24 cellular contexts compared by ENCODE assay signal in the genomic region with DNA sequence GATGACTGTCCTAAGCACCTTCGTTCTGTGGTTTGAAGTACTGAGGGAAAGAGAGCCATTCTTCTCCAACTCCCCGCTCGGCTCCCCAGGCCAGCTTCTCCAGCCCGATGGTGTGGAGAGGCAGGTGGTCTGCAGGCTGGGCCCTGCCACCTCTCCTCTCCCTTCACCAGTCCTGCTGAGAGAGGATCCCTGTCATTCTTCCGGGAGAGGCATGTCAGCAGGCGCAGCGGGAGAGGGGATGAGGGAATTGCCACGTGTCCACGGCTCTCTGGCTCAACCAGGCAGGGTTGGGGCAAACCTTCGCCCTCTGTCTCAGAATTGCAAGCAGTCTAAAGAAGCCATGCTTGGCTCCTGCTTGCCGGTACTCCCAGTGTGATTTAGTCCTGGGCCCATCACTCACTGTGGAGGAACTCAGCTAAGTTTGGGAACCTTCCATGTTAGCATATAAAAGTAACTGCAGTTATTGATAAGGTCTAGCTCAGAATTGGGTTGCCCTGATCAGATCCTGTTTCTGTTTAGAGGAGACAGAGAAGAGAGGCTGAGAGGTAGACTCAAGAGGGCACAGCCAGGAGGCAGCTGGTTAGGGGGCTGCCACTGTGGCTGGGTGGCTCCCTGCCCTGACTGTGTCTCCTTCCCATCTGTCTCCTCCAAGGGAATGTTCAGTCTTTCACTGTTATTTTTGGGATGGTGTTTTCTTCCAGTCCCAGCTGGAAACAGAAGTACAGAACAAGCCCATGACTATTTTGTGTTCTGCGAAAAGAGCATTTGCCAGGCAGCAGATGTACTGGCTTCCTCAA. TPM values are rescaled to one million over a fixed set of nuclear protein-coding genes. Genes with fewer than 3 reads are reported as not detected.
DNase-seq lines count a peak whose midpoint lies in the region; ATAC-seq, FAIRE-seq and TF ChIP-seq lines count a peak whose summit lies in the region.
"Had no signal": no experiment of that assay in that cellular context is flagged by ENCODE, and none has a peak within 500 bp of the region (broad histone marks: within the 10 kb centered on the region; RNA-seq: fewer than 3 reads in every experiment).

No MANE protein-coding gene starts in this region.

- H3K9me3 Mint-ChIP-seq in stimulated activated effector memory CD8-positive, alpha-beta T cell treated with anti-CD3 and anti-CD28 coated beads, Interleukin-12 subunit alpha, Interleukin-12 subunit beta, amount 100 ng/mL, for 72 hours, result no peaks in the 10 kb centered on the region
- H3K9me3 Mint-ChIP-seq: nephron; stimulated activated naive B cell treated with anti-CD40 and anti-IgM and Interleukin-4, amounts not matched to agents 10 μg/mL and 1 μg/mL and 100 μg/mL, for 72 hours had no signal

- H3K23ac ChIP-seq in IMR-90 (ENCODE audit: low read depth, low read length), result no peak overlapping the region

- dilution Hi-C loops in IMR-90 (cut with HindIII; ENCODE audit: low sequenced_read_pairs, unreplicated experiment), result no loop called here

- H2BK15ac ChIP-seq in IMR-90 (ENCODE audit: low read depth, low read length), result no peak overlapping the region

- H3K4me3 Mint-ChIP-seq in stimulated activated effector memory CD8-positive, alpha-beta T cell treated with anti-CD3 and anti-CD28 coated beads, Interleukin-12 subunit alpha, Interleukin-12 subunit beta, amount 100 ng/mL, for 72 hours, result no peak overlapping the region
- H3K4me3 Mint-ChIP-seq: activated CD8-positive, alpha-beta T cell treated with anti-CD3 and anti-CD28 coated beads, Interleukin-2, amount 10 ng/mL, durations not matched to agents 7 days and 5 days; nephron; stimulated activated naive B cell treated with anti-CD40 and anti-IgM and Interleukin-4, amounts not matched to agents 10 μg/mL and 1 μg/mL and 100 μg/mL, for 72 hours had no signal

- no peak for TF ChIP-seq RAD21 in IMR-90 (IDR thresholded peaks at IDR 0.05; ENCODE audit: low read length)

- no TSS peak for BruUV-seq in IMR-90 (replicated peaks; lab: Mats Ljungman, UMichigan)

- H3K27ac ChIP-seq in IMR-90 (ENCODE audit: insufficient read depth, low read length) (no peak overlapping the region), kidney (ENCODE audit: low read depth in 2 of 2, low read length in 2 of 2) (no peak overlapping the region)
- H3K27ac ChIP-seq: body of pancreas, HL-60, transverse colon had no signal

- no peak overlapping the region for H4K8ac ChIP-seq in IMR-90 (ENCODE audit: low read depth in 2 of 2, low read length in 2 of 2)

- H3K14ac ChIP-seq in IMR-90 (replicated peaks; ENCODE audit: low read depth, low read length), result no peak overlapping the region

- 100% methylated on average over 1 of the region's 12 CpGs; no CpG with 5 or more reads in 1 of the 2 experiments for WGBS in IMR-90 (ENCODE audit: extremely low coverage in 2 of 2, insufficient read length in 1 of 2), 2 experiments

- peaks cover 61% of the 10 kb centered on the region for H4K20me1 ChIP-seq in IMR-90 (ENCODE audit: insufficient read depth, low read length)

- no peak overlapping the region for H2BK5ac ChIP-seq in IMR-90 (ENCODE audit: low read depth, low read length, poor library complexity, severe bottlenecking)

- peak overlapping the region; percentile 23 for H3K27ac Mint-ChIP-seq in stimulated activated effector memory CD8-positive, alpha-beta T cell treated with anti-CD3 and anti-CD28 coated beads, Interleukin-12 subunit alpha, Interleukin-12 subunit beta, amount 100 ng/mL, for 72 hours
- H3K27ac Mint-ChIP-seq: stimulated activated naive B cell treated with anti-CD40 and anti-IgM and Interleukin-4, amounts not matched to agents 10 μg/mL and 1 μg/mL and 100 μg/mL, for 72 hours had no signal

- peak; percentile 50 for DNase-seq in activated effector memory CD4-positive, alpha-beta T cell treated with anti-CD3 and anti-CD28 coated beads, Interleukin-2, amount 50 U/mL, for 16 hours
- DNase-seq in activated effector memory CD4-positive, alpha-beta T cell treated with Interleukin-2 at 50 U/mL for 16 hours, result no peak
- DNase-seq in IMR-90 (no peak), islet precursor cell (peak; percentile 43), RPMI8226 (no peak), COLO668 (lab: John Stamatoyannopoulos, UW; ENCODE audit: unreplicated experiment) (no peak), kidney (no peak)
- DNase-seq in stimulated activated effector memory CD8-positive, alpha-beta T cell treated with anti-CD3 and anti-CD28 coated beads, Interleukin-12 subunit alpha, Interleukin-12 subunit beta, amount 100 ng/mL, for 72 hours (ENCODE audit: low spot score in 2 of 2), result no peak
- DNase-seq: activated gamma-delta T cell treated with Interleukin-2 at 50 U/mL for 16 hours; body of pancreas; Caco-2; mammary epithelial cell; NCI-H1930; NCI-H510A; stimulated activated naive B cell treated with anti-CD40 and anti-IgM and Interleukin-4, amounts not matched to agents 10 μg/mL and 1 μg/mL and 100 μg/mL, for 72 hours; transverse colon had no signal

- H3K79me1 ChIP-seq in IMR-90 (ENCODE audit: low read depth in 1 of 2, low read length in 2 of 2), result peaks cover 27 to 85% of the 10 kb centered on the region in 2 experiments

- H4K5ac ChIP-seq in IMR-90 (ENCODE audit: low read depth, low read length), result no peak overlapping the region

- peaks cover 22% of the 10 kb centered on the region; the same call in 1 of the 2 replicates for H3K9me1 ChIP-seq in IMR-90 (ENCODE audit: insufficient read depth, low read length)

- H3K4me1 ChIP-seq in IMR-90 (ENCODE audit: control insufficient read depth, insufficient read depth, low read length) (peaks cover 16% of the 10 kb centered on the region), kidney (ENCODE audit: control insufficient read depth in 1 of 2, insufficient read depth in 1 of 2, low read depth in 1 of 2, low read length in 2 of 2) (peaks cover 0 to 3% of the 10 kb centered on the region in 2 donors)
- H3K4me1 ChIP-seq: body of pancreas, Caco-2 had no signal

- 0 out of 2 replicates have a peak overlapping the region, but pooled peaks have one; percentile 9 for H3K4ac ChIP-seq in IMR-90 (ENCODE audit: low read depth, low read length)

- CTCF ChIA-PET in IMR-90 (lab: Yijun Ruan, JAX), result no interaction called here

- H3K9me3 ChIP-seq in IMR-90 (ENCODE audit: control insufficient read depth, insufficient read depth, low read length) (no peaks in the 10 kb centered on the region), kidney (ENCODE audit: control insufficient read depth in 1 of 2, low read length in 2 of 2) (no peaks in the 10 kb centered on the region)
- H3K9me3 ChIP-seq: body of pancreas, Caco-2, transverse colon had no signal

- no peak overlapping the region for H3K56ac ChIP-seq in IMR-90 (ENCODE audit: extremely low read depth, insufficient read depth, low read length)

- H3K4me2 ChIP-seq in IMR-90 (ENCODE audit: low read depth, low read length), result no peak overlapping the region

- POLR2A ChIA-PET in IMR-90 (lab: Charles Lee; ENCODE audit: unreplicated experiment), result no interaction called here

- H3K4me1 Mint-ChIP-seq in stimulated activated effector memory CD8-positive, alpha-beta T cell treated with anti-CD3 and anti-CD28 coated beads, Interleukin-12 subunit alpha, Interleukin-12 subunit beta, amount 100 ng/mL, for 72 hours, result peaks cover 69% of the 10 kb centered on the region

- H2BK120ac ChIP-seq in IMR-90 (ENCODE audit: low read depth, low read length), result no peak overlapping the region

- ATAC-seq in IMR-90 (ENCODE audit: low read depth), result no peak
- no peak for ATAC-seq in stimulated activated effector memory CD8-positive, alpha-beta T cell treated with anti-CD3 and anti-CD28 coated beads, Interleukin-12 subunit alpha, Interleukin-12 subunit beta, amount 100 ng/mL, for 72 hours
- ATAC-seq: body of pancreas; HCT116; K562; stimulated activated naive B cell treated with anti-CD40 and anti-IgM and Interleukin-4, amounts not matched to agents 10 μg/mL and 1 μg/mL and 100 μg/mL, for 72 hours had no signal

- in situ Hi-C loops in IMR-90 (cut with MboI; ENCODE audit: low sequenced_read_pairs), result no loop called here

- H3K9ac ChIP-seq in IMR-90 (ENCODE audit: low read depth, low read length) (no peak overlapping the region), kidney (ENCODE audit: low read length in 2 of 2) (no peak overlapping the region)

- peaks cover 2% of the 10 kb centered on the region; the same call in 1 of the 2 replicates for H3K36me3 ChIP-seq in IMR-90 (ENCODE audit: control insufficient read depth, insufficient read depth, low read length)
- no peaks in the 10 kb centered on the region for H3K36me3 ChIP-seq in kidney (ENCODE audit: control insufficient read depth in 1 of 2, insufficient read depth in 2 of 2, low read length in 2 of 2)
- H3K36me3 ChIP-seq: transverse colon had no signal

- H2AK5ac ChIP-seq in IMR-90 (ENCODE audit: low read depth, low read length), result no peak overlapping the region

- no peak overlapping the region; the same call in 1 of the 2 replicates for H2BK20ac ChIP-seq in IMR-90 (ENCODE audit: low read depth, low read length)

- FAIRE-seq in kidney (lab: Jason Lieb, UNC), result no peak
- FAIRE-seq: colon, endometrium, islet of Langerhans, K562 had no signal

- H4K91ac ChIP-seq in IMR-90 (ENCODE audit: insufficient read depth, low read depth, low read length), result no peak overlapping the region

- H2AK9ac ChIP-seq in IMR-90 (replicated peaks; ENCODE audit: low read depth, low read length, poor library complexity), result no peak overlapping the region

- no peak overlapping the region for H3K18ac ChIP-seq in IMR-90 (ENCODE audit: low read depth, low read length)

- no peak overlapping the region for H2AFZ ChIP-seq in IMR-90 (replicated peaks; ENCODE audit: low read length, poor library complexity)

- intact Hi-C loops in IMR-90 (cut with micrococcal nuclease), result no loop called here
- intact Hi-C loops in kidney (cut with DNase I), result no loop called here

- H3K36me3 Mint-ChIP-seq in stimulated activated effector memory CD8-positive, alpha-beta T cell treated with anti-CD3 and anti-CD28 coated beads, Interleukin-12 subunit alpha, Interleukin-12 subunit beta, amount 100 ng/mL, for 72 hours, result peaks cover under 1% of the 10 kb centered on the region

- no peak for TF ChIP-seq POLR2A in IMR-90 (IDR thresholded peaks at IDR 0.05; ENCODE audit: low read depth, low read length)

- H3K4me3 ChIP-seq in IMR-90 (ENCODE audit: insufficient read depth, low read depth, low read length) (no peak overlapping the region), kidney (ENCODE audit: low read length in 2 of 2) (no peak overlapping the region)
- H3K4me3 ChIP-seq: body of pancreas, K562, transverse colon had no signal

- TF ChIP-seq CTCF in IMR-90 (conservative IDR thresholded peaks at IDR 0.05; ENCODE audit: low read depth, low read length) (no peak), kidney (IDR thresholded peaks at IDR 0.05; ENCODE audit: borderline replicate concordance, extremely low read depth, insufficient read depth) (no peak)

- H3K27me3 ChIP-seq in IMR-90 (ENCODE audit: control insufficient read depth, insufficient read depth, low read length), result no peaks in the 10 kb centered on the region
- H3K27me3 ChIP-seq: body of pancreas, transverse colon had no signal

TF ChIP-seq in IMR-90, 13 proteins besides CTCF, POLR2A, EP300 and RAD21 (continues in another document):
- no peak for TF ChIP-seq MAFK (IDR thresholded peaks at IDR 0.05; ENCODE audit: low read depth, low read length)

RNA-seq across cellular contexts. Expression of a gene that starts 17.4 kb away (rescaled TPM):
- total RNA-seq in IMR-90 (2012; rRNA removed), result 4.3 and 5.8 TPM in 2 replicates
- polyA plus RNA-seq in IMR-90 (2012; rRNA removed), result 2.8 and 3.1 TPM in 2 replicates
- 2.3 and 3.8 TPM in 2 replicates for polyA plus RNA-seq in IMR-90 (2012; cell fraction: cytosol; rRNA removed)
- polyA plus RNA-seq in IMR-90 (2012; cell fraction: nucleus; rRNA removed; ENCODE audit: low replicate concordance), result 3.9 and 6.0 TPM in 2 replicates
- total RNA-seq in kidney, result 5.3 TPM
- polyA plus RNA-seq in kidney (ENCODE audit: insufficient read depth, low read depth, low replicate concordance), result 4.8 TPM

Comparison
In these comparisons a context has a peak if more than half of its experiments do, and no peak if none do; other contexts are left out.
1. DNase-seq: peak in activated effector memory CD4-positive, alpha-beta T cell treated with anti-CD3 and anti-CD28 coated beads, Interleukin-2, amount 50 U/mL, for 16 hours (single experiment) and islet precursor cell (single experiment); none in activated effector memory CD4-positive, alpha-beta T cell treated with Interleukin-2 at 50 U/mL for 16 hours (single experiment), IMR-90 (single experiment), stimulated activated effector memory CD8-positive, alpha-beta T cell treated with anti-CD3 and anti-CD28 coated beads, Interleukin-12 subunit alpha, Interleukin-12 subunit beta, amount 100 ng/mL, for 72 hours (0 of 2), RPMI8226 (single experiment), COLO668 (single experiment) and kidney (single experiment).